10 cellular contexts compared by ENCODE assay signal in genomic region chr10:4033341-4033896, GRCh38.
A peak's percentile ranks its signal among the peaks of the same experiment; 100 is the strongest.
DNase-seq lines count a peak whose midpoint lies in the region; ATAC-seq and TF ChIP-seq lines count a peak whose summit lies in the region.
"Had no signal": no experiment of that assay in that cellular context is flagged by ENCODE, and none has a peak within 500 bp of the region (broad histone marks: within the 10 kb centered on the region; RNA-seq: fewer than 3 reads in every experiment).

No MANE protein-coding gene starts in this region.

- no peak for TF ChIP-seq POLR2A in testis (IDR thresholded peaks at IDR 0.05)

- H3K4me3 Mint-ChIP-seq in activated naive CD8-positive, alpha-beta T cell = no peak overlapping the region

- H3K4me3 ChIP-seq in GM12864 (ENCODE audit: low read depth, low read length) (no peak overlapping the region), testis (no peak overlapping the region)
- H3K4me3 ChIP-seq: upper lobe of right lung had no signal

- no peaks in the 10 kb centered on the region for H3K36me3 Mint-ChIP-seq in activated naive CD8-positive, alpha-beta T cell

- WGBS in testis, 2 donors = 79 to 89% methylated on average over 8 of the region's 8 CpGs

- H3K36me3 ChIP-seq in testis (ENCODE audit: low read depth, missing control alignments) = no peaks in the 10 kb centered on the region
- H3K36me3 ChIP-seq: upper lobe of right lung had no signal

- no peaks in the 10 kb centered on the region for H3K27me3 Mint-ChIP-seq in activated naive CD8-positive, alpha-beta T cell

- intact Hi-C loops in testis (cut with DNase I; ENCODE audit: low total_unique reads) = no loop called here

- H3K27ac Mint-ChIP-seq in activated naive CD8-positive, alpha-beta T cell = peak overlapping the region; percentile 46

- H3K9me3 Mint-ChIP-seq in activated naive CD8-positive, alpha-beta T cell (ENCODE audit: low read depth) = no peaks in the 10 kb centered on the region

- TF ChIP-seq CTCF in GM12864 (IDR thresholded peaks at IDR 0.05; ENCODE audit: low read depth, low read length, missing control alignments) (no peak), testis (IDR thresholded peaks at IDR 0.05) (no peak)

- ATAC-seq in GM19395 (IDR thresholded peaks at IDR 0.05; ENCODE audit: unreplicated experiment) (peak; percentile 86), HG03064 (IDR thresholded peaks at IDR 0.05; ENCODE audit: low read depth, unreplicated experiment) (peak; percentile 91)
- ATAC-seq: upper lobe of right lung had no signal

- peaks cover 29% of the 10 kb centered on the region for H3K4me1 Mint-ChIP-seq in activated naive CD8-positive, alpha-beta T cell (ENCODE audit: low read depth)

- H3K27ac ChIP-seq in testis = no peak overlapping the region
- H3K27ac ChIP-seq: upper lobe of right lung had no signal

- H3K27me3 ChIP-seq in testis = no peaks in the 10 kb centered on the region
- H3K27me3 ChIP-seq: upper lobe of right lung had no signal

- H3K9me3 ChIP-seq in testis = no peaks in the 10 kb centered on the region
- H3K9me3 ChIP-seq: upper lobe of right lung had no signal

- DNase-seq in GM12864 (ENCODE audit: low read depth) = peak; percentile 42
- DNase-seq in CD1c-positive myeloid dendritic cell (ENCODE audit: extremely low spot score) = no peak
- DNase-seq in HuH-7 (ENCODE audit: low spot score) = no peak
- DNase-seq in NCI-H2196 treated with DMSO at 0.1 percent for 48 hours (lab: John Stamatoyannopoulos, UW; ENCODE audit: unreplicated experiment) = no peak
- no peak for DNase-seq in testis
- DNase-seq: retina, upper lobe of right lung had no signal

- peaks cover 12% of the 10 kb centered on the region for H3K4me1 ChIP-seq in testis
